Comparison of ENCODE assay signal across 8 cellular contexts in genomic region chr12:57088442-57089258, GRCh38. TPM values are rescaled to one million over a fixed set of nuclear protein-coding genes. Genes with fewer than 3 reads are reported as not detected.
A peak's percentile ranks its signal among the peaks of the same experiment; 100 is the strongest.
DNase-seq lines count a peak whose midpoint lies in the region; ATAC-seq, FAIRE-seq and TF ChIP-seq lines count a peak whose summit lies in the region.

Gene NAB2, plus strand, starts transcription at chr12:57089114. Its CDS starts 158 bp downstream, at chr12:57089272.

- no peak for FAIRE-seq in keratinocyte (lab: Jason Lieb, UNC)

- peaks cover 36% of the 10 kb centered on the region for H3K4me1 ChIP-seq in keratinocyte (ENCODE audit: control insufficient read depth, extremely low read depth, insufficient read depth, low read length)

- peaks cover 18% of the 10 kb centered on the region for H3K79me2 ChIP-seq in keratinocyte (ENCODE audit: control insufficient read depth, insufficient read depth, low read length)

- no peaks in the 10 kb centered on the region for H3K9me1 ChIP-seq in keratinocyte (ENCODE audit: control insufficient read depth, extremely low read depth, insufficient read depth, low read length)

- no peaks in the 10 kb centered on the region for H3K9me3 ChIP-seq in keratinocyte (ENCODE audit: control insufficient read depth, low read depth, low read length)

- H4K20me1 ChIP-seq in keratinocyte (ENCODE audit: control insufficient read depth, extremely low read depth, insufficient read depth, low read length) = peaks cover 4% of the 10 kb centered on the region

- H2AFZ ChIP-seq in keratinocyte (ENCODE audit: control insufficient read depth, low read length) = peak within 1 kb of the TSS; percentile 58

- peak within 1 kb of the TSS; percentile 90 for H3K27ac ChIP-seq in keratinocyte (ENCODE audit: control insufficient read depth, insufficient read depth, low read length)

- dilution Hi-C loops in keratinocyte (cut with MboI; ENCODE audit: extremely low pct_ligation_motif_present, low sequenced_read_pairs) = no loop called here

- H3K4me2 ChIP-seq in keratinocyte (ENCODE audit: control insufficient read depth, extremely low read depth, insufficient read depth, low read depth, low read length) = peak within 1 kb of the TSS; percentile 87

- peak; percentile 59 for ATAC-seq in GM19023 (IDR thresholded peaks at IDR 0.05; ENCODE audit: unreplicated experiment)
- peak; percentile 48 for ATAC-seq in HG03196 (IDR thresholded peaks at IDR 0.05; ENCODE audit: unreplicated experiment)

- peak within 1 kb of the TSS; percentile 86 for H3K4me3 ChIP-seq in AG09309 (ENCODE audit: control insufficient read depth, low read depth, low read length)
- H3K4me3 ChIP-seq in keratinocyte (ENCODE audit: control insufficient read depth in 2 of 3, extremely low read depth in 1 of 3, insufficient read depth in 2 of 3, low read depth in 1 of 3, low read length in 3 of 3) = peak within 1 kb of the TSS; percentile 75 to 94 (median 82)

- peak within 1 kb of the TSS; percentile 90 for H3K9ac ChIP-seq in keratinocyte (ENCODE audit: control insufficient read depth, extremely low read depth, insufficient read depth, low read length)

- H3K27me3 ChIP-seq in keratinocyte (ENCODE audit: control insufficient read depth, extremely low read depth, insufficient read depth, low read length) = no peaks in the 10 kb centered on the region

- H3K36me3 ChIP-seq in keratinocyte (ENCODE audit: control insufficient read depth in 2 of 2, extremely low read depth in 1 of 2, insufficient read depth in 2 of 2, low read length in 2 of 2) = peaks cover 5 to 10% of the 10 kb centered on the region in 2 experiments

- TF ChIP-seq CTCF in AG09309 (IDR thresholded peaks at IDR 0.05; ENCODE audit: control insufficient read depth, insufficient read depth, low read depth, low read length, missing control alignments) (no peak), keratinocyte (optimal IDR thresholded peaks at IDR 0.05 in 1 of 3, IDR thresholded peaks at IDR 0.05 in 1 of 3, conservative IDR thresholded peaks at IDR 0.05 in 1 of 3; ENCODE audit: extremely low read depth in 1 of 3, insufficient read depth in 2 of 3, low read length in 3 of 3) (no peak)

- DNase-seq in AG09309 (ENCODE audit: low read depth) (peak; percentile 92), NCI-H345 treated with DMSO at 0.1 percent for 48 hours (lab: John Stamatoyannopoulos, UW; ENCODE audit: unreplicated experiment) (peak; percentile 45), keratinocyte (ENCODE audit: low read depth, low spot score) (no peak)
- DNase-seq in activated CD4-positive, CD25-positive, alpha-beta regulatory T cell treated with anti-CD3 and anti-CD28 coated beads, Interleukin-2, amount 50 U/mL, for 16 hours (ENCODE audit: low read depth, low spot score) = peak; percentile 75
- DNase-seq in central memory CD4-positive, alpha-beta T cell = peak; percentile 90
- peak; percentile 85 for DNase-seq in stimulated activated CD4-positive, alpha-beta T cell treated with anti-CD3 and anti-CD28 coated beads, Interleukin-12 subunit alpha, Interleukin-12 subunit beta, amount 100 ng/mL, for 4 hours

RNA-seq across cellular contexts. Expression of gene NAB2, which starts in this region (rescaled TPM):
- 11.4 to 32.2 TPM (median 22.0 TPM) in 3 replicates for polyA plus RNA-seq in keratinocyte
- 10.2 TPM for polyA plus RNA-seq in keratinocyte (2011; ENCODE audit: low read depth)
- polyA plus RNA-seq in keratinocyte (2011; cell fraction: cytosol; rRNA removed) = 11.5 and 12.4 TPM in 2 replicates
- 22.0 and 23.6 TPM in 2 replicates for polyA plus RNA-seq in keratinocyte (2011; cell fraction: nucleus; rRNA removed)
- 12.5 and 28.1 TPM in 2 replicates for polyA plus RNA-seq in keratinocyte (2012; ENCODE audit: low replicate concordance)
- polyA minus RNA-seq in keratinocyte = 12.9 to 27.4 TPM (median 18.7 TPM) in 3 replicates
- 23.4 TPM for polyA minus RNA-seq in keratinocyte (2011; cell fraction: cytosol; rRNA and poly(A)+ RNA removed)
- 15.6 and 16.0 TPM in 2 replicates for polyA minus RNA-seq in keratinocyte (2011; cell fraction: nucleus; rRNA and poly(A)+ RNA removed)
